9 cellular contexts compared by ENCODE assay signal in the genomic region with DNA sequence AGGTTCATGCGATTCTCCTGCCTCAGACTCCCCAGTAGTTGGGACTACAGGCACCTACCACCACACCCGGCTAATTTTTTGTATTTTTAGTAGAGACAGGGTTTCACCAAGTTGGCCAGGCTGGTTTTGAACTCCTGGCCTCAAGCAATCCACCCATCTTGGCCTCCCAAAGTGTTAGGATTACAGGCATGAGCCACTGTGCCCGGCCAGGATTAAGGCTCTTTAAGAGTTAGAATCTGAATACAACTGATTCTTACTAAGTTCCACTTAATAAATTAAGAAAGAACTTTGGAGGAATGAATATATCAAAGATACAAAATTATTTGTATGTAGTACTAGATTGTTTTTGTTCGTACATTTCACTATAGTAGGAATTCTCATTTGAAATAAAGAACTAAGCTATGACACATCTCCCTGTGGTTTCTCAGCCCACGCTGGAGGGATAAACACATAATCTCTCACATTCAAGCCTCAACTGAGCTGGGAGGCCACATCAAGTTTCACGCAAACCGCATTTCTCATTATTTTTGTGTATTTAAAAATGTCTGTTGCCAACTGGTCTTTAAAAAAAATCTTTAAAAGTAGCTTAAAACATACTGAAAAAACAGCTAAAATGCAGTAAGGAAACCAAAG. TPM values are rescaled to one million over a fixed set of nuclear protein-coding genes. Genes with fewer than 3 reads are reported as not detected.
DNase-seq lines count a peak whose midpoint lies in the region; ATAC-seq, FAIRE-seq and TF ChIP-seq lines count a peak whose summit lies in the region.
"Had no signal": no experiment of that assay in that cellular context is flagged by ENCODE, and none has a peak within 500 bp of the region (broad histone marks: within the 10 kb centered on the region; RNA-seq: fewer than 3 reads in every experiment).

No MANE protein-coding gene starts in this region.

- CTCF ChIA-PET in mammary epithelial cell (lab: Charles Lee; ENCODE audit: low non-redundant PET): no interaction called here
- CTCF ChIA-PET in HEK293T (lab: Yijun Ruan, JAX): interaction anchor here (0.6 kb wide), 1 partner anchor 153 kb away, joined by 4 read pairs; no protein-coding TSS in a partner anchor

- no peaks in the 10 kb centered on the region for H3K27me3 ChIP-seq in mammary epithelial cell (ENCODE audit: insufficient read depth, low read length)
- H3K27me3 ChIP-seq: Peyer's patch had no signal

- H3K9me3 ChIP-seq in mammary epithelial cell (replicated peaks; ENCODE audit: insufficient read depth, low read length): no peaks in the 10 kb centered on the region
- H3K9me3 ChIP-seq: Peyer's patch had no signal

- H3K4me2 ChIP-seq in mammary epithelial cell (ENCODE audit: insufficient read depth, low read depth, low read length): peak overlapping the region; percentile 30

- BruUV-seq in mammary epithelial cell (replicated peaks; lab: Mats Ljungman, UMichigan): no TSS peak

- peaks cover 9% of the 10 kb centered on the region for H3K4me1 ChIP-seq in mammary epithelial cell (ENCODE audit: insufficient read depth, low read length)

- POLR2A ChIA-PET in HEK293T (lab: Yijun Ruan, JAX): no interaction called here

- dilution Hi-C loops in mammary epithelial cell (cut with HindIII; ENCODE audit: low sequenced_read_pairs): no loop called here

- no peaks in the 10 kb centered on the region for H3K79me2 ChIP-seq in mammary epithelial cell (ENCODE audit: insufficient read depth, low read length)

- WGBS in mammary epithelial cell (ENCODE audit: low coverage, missing lambda C conversion rate): 62% methylated on average over 7 of the region's 7 CpGs

- TF ChIP-seq CTCF in mammary epithelial cell (conservative IDR thresholded peaks at IDR 0.05 in 1 of 2, IDR thresholded peaks at IDR 0.05 in 1 of 2; ENCODE audit: extremely low read depth in 1 of 2, insufficient read depth in 1 of 2, low read depth in 1 of 2, low read length in 2 of 2) (no peak), omental fat pad (IDR thresholded peaks at IDR 0.05) (no peak), D721Med (IDR thresholded peaks at IDR 0.05; ENCODE audit: insufficient read depth, missing control alignments) (no peak)

- no peak overlapping the region for H3K4me3 ChIP-seq in mammary epithelial cell (replicated peaks in 1 of 3; ENCODE audit: insufficient read depth in 1 of 3, low read depth in 2 of 3, low read length in 3 of 3)
- H3K4me3 ChIP-seq: Peyer's patch had no signal

- H3K36me3 ChIP-seq in mammary epithelial cell (ENCODE audit: insufficient read depth, low read length): no peaks in the 10 kb centered on the region

- in situ Hi-C loops in SK-MEL-5 (cut with HindIII; ENCODE audit: low pct_unique_long_range_greater_than_20kb, low sequenced_read_pairs): no loop called here
- in situ Hi-C loops in mammary epithelial cell (cut with MboI; ENCODE audit: low sequenced_read_pairs in 2 of 2): no loop called here

- H3K9ac ChIP-seq in mammary epithelial cell (ENCODE audit: insufficient read depth, low read length): no peak overlapping the region

- peak; percentile 71 for DNase-seq in GM03348 (ENCODE audit: low spot score)
- DNase-seq in SK-MEL-5 (ENCODE audit: low read depth, low spot score): peak; percentile 52
- peak; percentile 71 for DNase-seq in mammary epithelial cell
- peak; percentile 48 to 51 for DNase-seq in stimulated activated CD4-positive, alpha-beta T cell treated with anti-CD3 and anti-CD28 coated beads, Interleukin-2, amount 100 ng/mL, for 48 hours
- no peak for DNase-seq in GM19238 (ENCODE audit: insufficient read length, low spot score)
- no peak for DNase-seq in HEK293T (ENCODE audit: extremely low spot score)
- DNase-seq in omental fat pad (ENCODE audit: low spot score): no peak
- DNase-seq in D721Med (ENCODE audit: insufficient read length, low spot score): no peak
- DNase-seq: Peyer's patch had no signal

- no peak for FAIRE-seq in D721Med (lab: Jason Lieb, UNC)

- intact Hi-C loops in mammary epithelial cell (cut with micrococcal nuclease): loop anchor here (10.0 kb wide), 1 partner anchor 914 kb away; no protein-coding TSS in a partner anchor

- H2AFZ ChIP-seq in mammary epithelial cell (ENCODE audit: low read depth, low read length): no peak overlapping the region

- H4K20me1 ChIP-seq in mammary epithelial cell (ENCODE audit: insufficient read depth, low read length): no peaks in the 10 kb centered on the region

- no peak overlapping the region for H3K27ac ChIP-seq in mammary epithelial cell (ENCODE audit: insufficient read depth, low read depth, low read length)
- H3K27ac ChIP-seq: Peyer's patch had no signal

- ATAC-seq in omental fat pad (ENCODE audit: low FRiP score): no peak

TF ChIP-seq in HEK293T, 16 proteins besides CTCF, POLR2A, EP300 and RAD21:
- no peak for TF ChIP-seq ELF4 (IDR thresholded peaks at IDR 0.05)
- no peak for TF ChIP-seq L3MBTL2 (conservative IDR thresholded peaks at IDR 0.05)
- no peak for TF ChIP-seq FOXK2 (IDR thresholded peaks at IDR 0.05)
- TF ChIP-seq BHLHE40 (IDR thresholded peaks at IDR 0.05; ENCODE audit: borderline replicate concordance): no peak
- no peak for TF ChIP-seq TARDBP (IDR thresholded peaks at IDR 0.05)
- no peak for TF ChIP-seq SUZ12 (IDR thresholded peaks at IDR 0.05)
- TF ChIP-seq ZNF384 (IDR thresholded peaks at IDR 0.05): no peak
- no peak for TF ChIP-seq HDGF (IDR thresholded peaks at IDR 0.05; ENCODE audit: borderline replicate concordance)
- TF ChIP-seq SP1 (IDR thresholded peaks at IDR 0.05): no peak
- TF ChIP-seq FOXM1 (IDR thresholded peaks at IDR 0.05; ENCODE audit: borderline replicate concordance): no peak

RNA-seq across cellular contexts. Expression of a gene that starts 34.2 kb away (rescaled TPM):
- total RNA-seq in SK-MEL-5 (2014; rRNA removed; shearing (Covaris generic)): 8.3 and 11.8 TPM in 2 replicates
- polyA plus RNA-seq in SK-MEL-5 (2015; cell fraction: cytosol; rRNA removed): 33.9 and 35.4 TPM in 2 replicates
- polyA plus RNA-seq in SK-MEL-5 (2015; cell fraction: nucleus; rRNA removed): 13.0 and 22.8 TPM in 2 replicates
- total RNA-seq in mammary epithelial cell (1 to 10 TPM; 2.8 to 9.9 TPM), omental fat pad (10 to 100 TPM in 2 of 4 donors, 1 to 10 TPM in 2; 5.9 to 13.9 (median 10.4) TPM)
- 11.1 TPM for polyA plus RNA-seq in mammary epithelial cell
- polyA minus RNA-seq in mammary epithelial cell: 10.1 TPM

Comparison
In these comparisons a context has a peak if more than half of its experiments do, and no peak if none do; other contexts are left out.
1. DNase-seq: peak in GM03348 (single experiment), SK-MEL-5 (single experiment), mammary epithelial cell (single experiment) and stimulated activated CD4-positive, alpha-beta T cell treated with anti-CD3 and anti-CD28 coated beads, Interleukin-2, amount 100 ng/mL, for 48 hours (2 of 2); none in GM19238 (single experiment), HEK293T (single experiment), omental fat pad (single experiment) and D721Med (single experiment).